8 cellular contexts compared by ENCODE assay signal in the genomic region with DNA sequence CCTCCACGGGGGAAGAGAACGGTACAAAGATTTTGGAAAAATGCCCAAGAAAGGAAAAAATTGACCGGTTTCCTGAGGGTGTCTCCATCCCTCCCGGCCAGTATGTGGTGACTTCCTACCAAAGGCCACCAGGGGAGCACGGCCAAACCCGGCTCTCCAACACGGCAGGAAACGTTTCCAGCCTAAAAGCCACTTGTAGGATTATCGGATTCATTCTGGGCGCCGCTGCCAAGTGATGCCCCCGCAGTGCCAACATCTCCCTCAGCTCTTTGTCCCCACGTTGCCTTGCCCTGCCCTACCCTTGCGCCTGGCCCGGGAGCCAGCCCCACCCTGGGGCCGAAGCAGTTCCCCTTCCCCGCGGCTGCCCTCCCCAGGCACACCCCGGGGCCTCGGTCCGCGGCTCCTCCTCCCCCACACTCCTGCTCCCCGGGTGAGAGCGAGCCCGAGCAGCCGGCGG. TPM values are rescaled to one million over a fixed set of nuclear protein-coding genes. Genes with fewer than 3 reads are reported as not detected.
DNase-seq lines count a peak whose midpoint lies in the region; ATAC-seq and TF ChIP-seq lines count a peak whose summit lies in the region.

No MANE protein-coding gene starts in this region.

- peaks cover 53% of the 10 kb centered on the region for H3K4me1 Mint-ChIP-seq in activated naive CD8-positive, alpha-beta T cell (ENCODE audit: low read depth)

- H3K27ac ChIP-seq in Peyer's patch: peak overlapping the region; percentile 97 to 100 (median 98)
- H3K27ac ChIP-seq in ovary: peak overlapping the region; percentile 84 to 93

- no peak for TF ChIP-seq POLR2A in Peyer's patch (IDR thresholded peaks at IDR 0.05)
- TF ChIP-seq POLR2A in ovary (IDR thresholded peaks at IDR 0.05): no peak

- H3K9me3 ChIP-seq in Peyer's patch: no peaks in the 10 kb centered on the region
- no peaks in the 10 kb centered on the region for H3K9me3 ChIP-seq in ovary

- H3K27ac Mint-ChIP-seq in activated naive CD8-positive, alpha-beta T cell: peak overlapping the region; percentile 66

- peak overlapping the region; percentile 82 to 99 (median 89) for H3K4me3 ChIP-seq in Peyer's patch
- H3K4me3 ChIP-seq in ovary: peak overlapping the region; percentile 72

- peak; percentile 26 for DNase-seq in DMS114 treated with DMSO at 0.1 percent for 48 hours (lab: John Stamatoyannopoulos, UW; ENCODE audit: unreplicated experiment)
- peak; percentile 61 to 81 (median 80) for DNase-seq in Peyer's patch
- DNase-seq in Right ventricle myocardium inferior (ENCODE audit: missing footprints): peak; percentile 83
- DNase-seq in ovary: peak; percentile 39 to 74 (median 66)
- DNase-seq in mesenteric fat pad (ENCODE audit: low spot score): no peak

- no peaks in the 10 kb centered on the region for H3K9me3 Mint-ChIP-seq in activated naive CD8-positive, alpha-beta T cell (ENCODE audit: low read depth)

- peaks cover 0 to 41% (median 6%) of the 10 kb centered on the region in 4 donors for H3K4me1 ChIP-seq in Peyer's patch
- H3K4me1 ChIP-seq in ovary (ENCODE audit: insufficient read depth): peaks cover 9% of the 10 kb centered on the region

- peak overlapping the region; percentile 95 for H3K4me3 Mint-ChIP-seq in activated naive CD8-positive, alpha-beta T cell

- 0 to 1% (median 1%) methylated on average over 15 to 27 of the region's 27 CpGs for WGBS in ovary, 3 donors

- intact Hi-C loops in Right ventricle myocardium inferior (cut with DNase I) (loop anchor here (2.0 to 5.0 kb wide), 2 partner anchors 59 to 192 kb away; a partner anchor contains a TSS), ovary (cut with DNase I) (loop anchor here in 2 of 4 donors (10.0 kb wide), 3 partner anchors 51 to 91 kb away; a partner anchor contains a TSS)

- H3K36me3 Mint-ChIP-seq in activated naive CD8-positive, alpha-beta T cell: peaks cover 2% of the 10 kb centered on the region

- H3K27me3 Mint-ChIP-seq in activated naive CD8-positive, alpha-beta T cell: peaks cover 6% of the 10 kb centered on the region

- H3K36me3 ChIP-seq in Peyer's patch (peaks cover 0 to 9% (median 0%) of the 10 kb centered on the region in 3 donors), ovary (no peaks in the 10 kb centered on the region)

- TF ChIP-seq CTCF in Peyer's patch (IDR thresholded peaks at IDR 0.05) (peak; percentile 54 to 80 (median 62)), ovary (IDR thresholded peaks at IDR 0.05) (peak; percentile 9 to 62 (median 48))

- ATAC-seq in GM19438 (IDR thresholded peaks at IDR 0.05; ENCODE audit: low read depth, unreplicated experiment) (peak; percentile 33), HG03460 (IDR thresholded peaks at IDR 0.05; ENCODE audit: unreplicated experiment) (peak; percentile 31), Right ventricle myocardium inferior (peak; percentile 40)

- no peaks in the 10 kb centered on the region for H3K27me3 ChIP-seq in Peyer's patch
- H3K27me3 ChIP-seq in ovary: no peaks in the 10 kb centered on the region

- TF ChIP-seq EP300 in ovary (IDR thresholded peaks at IDR 0.05): no peak

RNA-seq across cellular contexts. Expression of a gene that starts 0.7 kb away (rescaled TPM):
- total RNA-seq in Peyer's patch (10 to 100 TPM; 33.0 to 66.2 (median 59.5) TPM), Right ventricle myocardium inferior (43.9 TPM), ovary (10 to 100 TPM; 40.0 to 60.6 (median 48.8) TPM), mesenteric fat pad (97.0 TPM)
- 10 to 100 TPM; 31.7 to 41.4 TPM for polyA plus RNA-seq in ovary

RNA-seq across cellular contexts. Expression of a gene that starts 37.2 kb away (rescaled TPM):
- total RNA-seq in Peyer's patch (100 to 1,000 TPM; 144 to 232 (median 179) TPM), Right ventricle myocardium inferior (196 TPM), ovary (100 to 1,000 TPM in 5 of 7 donors, 10 to 100 TPM in 2; 41.8 to 140 (median 106) TPM), mesenteric fat pad (552 TPM)
- 10 to 100 TPM; 49.4 to 72.2 TPM for polyA plus RNA-seq in ovary

RNA-seq across cellular contexts. Expression of a gene that starts 55.3 kb away (rescaled TPM):
- total RNA-seq in Peyer's patch (100 to 1,000 TPM; 317 to 474 (median 395) TPM), Right ventricle myocardium inferior (640 TPM), ovary (100 to 1,000 TPM; 384 to 524 (median 452) TPM), mesenteric fat pad (480 TPM)
- polyA plus RNA-seq in ovary: 100 to 1,000 TPM; 288 to 589 TPM
